Comparison of ENCODE assay signal across 23 cellular contexts in the genomic region with DNA sequence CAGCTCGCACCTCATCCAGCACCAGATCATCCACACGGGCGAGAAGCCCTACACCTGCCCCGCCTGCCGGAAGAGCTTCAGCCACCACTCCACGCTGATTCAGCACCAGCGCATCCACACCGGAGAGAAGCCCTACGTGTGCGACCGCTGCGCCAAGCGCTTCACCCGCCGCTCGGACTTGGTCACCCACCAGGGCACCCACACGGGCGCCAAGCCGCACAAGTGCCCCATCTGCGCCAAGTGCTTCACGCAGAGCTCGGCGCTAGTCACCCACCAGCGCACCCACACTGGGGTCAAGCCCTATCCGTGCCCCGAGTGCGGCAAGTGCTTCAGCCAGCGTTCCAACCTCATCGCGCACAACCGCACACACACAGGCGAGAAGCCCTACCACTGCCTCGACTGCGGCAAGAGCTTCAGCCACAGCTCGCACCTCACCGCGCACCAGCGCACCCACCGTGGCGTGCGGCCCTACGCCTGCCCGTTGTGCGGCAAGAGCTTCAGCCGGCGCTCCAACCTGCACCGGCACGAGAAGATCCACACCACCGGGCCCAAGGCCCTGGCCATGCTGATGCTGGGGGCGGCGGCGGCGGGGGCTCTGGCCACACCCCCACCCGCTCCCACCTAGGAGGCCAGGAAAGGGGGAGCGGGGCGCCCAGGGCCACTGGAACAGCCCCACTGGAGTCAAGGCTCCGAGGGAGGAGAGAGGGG. TPM values are rescaled to one million over a fixed set of nuclear protein-coding genes. Genes with fewer than 3 reads are reported as not detected.
"Had no signal": no experiment of that assay in that cellular context is flagged by ENCODE, and none has a peak within 500 bp of the region (broad histone marks: within the 10 kb centered on the region; RNA-seq: fewer than 3 reads in every experiment).

No MANE protein-coding gene starts in this region.

- H3K4me3 ChIP-seq: cardiac muscle cell had no signal

- H3K9me3 Mint-ChIP-seq: activated CD4-positive, alpha-beta memory T cell treated with anti-CD3 and anti-CD28 coated beads for 36 hours; activated naive CD4-positive, alpha-beta T cell treated with anti-CD3 and anti-CD28 coated beads, Interleukin-2, amount 10 ng/mL, durations not matched to agents 7 days and 5 days; activated naive CD8-positive, alpha-beta T cell treated with anti-CD3 and anti-CD28 coated beads for 36 hours; activated T-cell treated with anti-CD3 and anti-CD28 coated beads, Interleukin-2, amount 50 U/mL, for 72 hours; activated T-helper 2 cell treated with anti-CD3 and anti-CD28 coated beads, Interferon-gamma antibody, Interleukin-2, Interleukin-4, amounts not matched to agents 10 μg/mL and 5 μg/mL and 100 μg/mL, durations not matched to agents 14 hours and 24 hours and 36 hours; T-helper 1 cell treated with Interleukin-12 subunit alpha and Interleukin-12 subunit beta and Interleukin-4 antibody, amounts not matched to agents 30 μg/mL and 1 μg/mL, for 36 hours had no signal

- H3K27ac ChIP-seq: brain microvascular endothelial cell, cardiac muscle cell had no signal

- H3K27me3 ChIP-seq: brain microvascular endothelial cell, cardiac muscle cell had no signal

- DNase-seq: activated CD4-positive, alpha-beta memory T cell treated with anti-CD3 and anti-CD28 coated beads for 36 hours; activated CD4-positive, alpha-beta T cell treated with anti-CD3 and anti-CD28 coated beads for 48 hours; activated CD4-positive, CD25-positive, alpha-beta regulatory T cell treated with anti-CD3 and anti-CD28 coated beads, Interleukin-2, amount 50 U/mL, for 72 hours; activated gamma-delta T cell treated with Interleukin-2 at 50 U/mL for 16 hours; activated naive CD4-positive, alpha-beta T cell treated with anti-CD3 and anti-CD28 coated beads, Interleukin-2, amount 10 ng/mL, durations not matched to agents 7 days and 5 days; activated naive CD8-positive, alpha-beta T cell treated with anti-CD3 and anti-CD28 coated beads for 36 hours; activated T-cell treated with anti-CD3 and anti-CD28 coated beads for 4 hours; activated T-cell treated with anti-CD3 and anti-CD28 coated beads, Interleukin-2, amount 50 U/mL, for 72 hours; brain microvascular endothelial cell; Kasumi-1; NCI-H1105 treated with DMSO at 0.1 percent for 48 hours; NCI-H1436 treated with DMSO at 0.1 percent for 48 hours; NCI-H187; NCI-H2081; NCI-H446; NCI-H524; SHP77 treated with DMSO at 0.1 percent for 48 hours had no signal

- H3K36me3 Mint-ChIP-seq: activated naive CD8-positive, alpha-beta T cell treated with anti-CD3 and anti-CD28 coated beads for 36 hours had no signal

- ATAC-seq: activated T-cell treated with anti-CD3 and anti-CD28 coated beads, Interleukin-2, amount 50 U/mL, for 72 hours had no signal

- H3K27ac Mint-ChIP-seq: activated CD4-positive, alpha-beta memory T cell treated with anti-CD3 and anti-CD28 coated beads for 36 hours; activated naive CD4-positive, alpha-beta T cell treated with anti-CD3 and anti-CD28 coated beads, Interleukin-2, amount 10 ng/mL, durations not matched to agents 7 days and 5 days; activated naive CD8-positive, alpha-beta T cell treated with anti-CD3 and anti-CD28 coated beads for 36 hours; activated T-cell treated with anti-CD3 and anti-CD28 coated beads, Interleukin-2, amount 50 U/mL, for 72 hours; activated T-helper 2 cell treated with anti-CD3 and anti-CD28 coated beads, Interferon-gamma antibody, Interleukin-2, Interleukin-4, amounts not matched to agents 10 μg/mL and 5 μg/mL and 100 μg/mL, durations not matched to agents 14 hours and 24 hours and 36 hours; T-helper 1 cell treated with Interleukin-12 subunit alpha and Interleukin-12 subunit beta and Interleukin-4 antibody, amounts not matched to agents 30 μg/mL and 1 μg/mL, for 36 hours had no signal

- H3K27me3 Mint-ChIP-seq: activated CD4-positive, alpha-beta memory T cell treated with anti-CD3 and anti-CD28 coated beads for 36 hours; activated naive CD8-positive, alpha-beta T cell treated with anti-CD3 and anti-CD28 coated beads for 36 hours had no signal

- H3K4me3 Mint-ChIP-seq: activated CD4-positive, alpha-beta memory T cell treated with anti-CD3 and anti-CD28 coated beads for 36 hours; activated naive CD4-positive, alpha-beta T cell treated with anti-CD3 and anti-CD28 coated beads, Interleukin-2, amount 10 ng/mL, durations not matched to agents 7 days and 5 days; activated naive CD8-positive, alpha-beta T cell treated with anti-CD3 and anti-CD28 coated beads for 36 hours; activated T-cell treated with anti-CD3 and anti-CD28 coated beads, Interleukin-2, amount 50 U/mL, for 72 hours; T-helper 1 cell treated with Interleukin-12 subunit alpha and Interleukin-12 subunit beta and Interleukin-4 antibody, amounts not matched to agents 30 μg/mL and 1 μg/mL, for 36 hours had no signal

RNA-seq across cellular contexts. Expression of a gene that starts 20.8 kb away (rescaled TPM):
- total RNA-seq: activated CD8-positive, alpha-beta memory T cell treated with anti-CD3 and anti-CD28 coated beads for 36 hours; activated naive CD8-positive, alpha-beta T cell treated with anti-CD3 and anti-CD28 coated beads for 36 hours; activated T-helper 2 cell treated with anti-CD3 and anti-CD28 coated beads, Interferon-gamma antibody, Interleukin-2, Interleukin-4, amounts not matched to agents 10 μg/mL and 5 μg/mL and 100 μg/mL, durations not matched to agents 14 hours and 24 hours and 36 hours had no signal
- polyA plus RNA-seq: adipose tissue, cardiac muscle cell had no signal

RNA-seq across cellular contexts. Expression of a gene that starts 54.4 kb away (rescaled TPM):
- total RNA-seq: SK-MEL-5 had no signal
